11 cellular contexts compared by ENCODE assay signal in the genomic region with DNA sequence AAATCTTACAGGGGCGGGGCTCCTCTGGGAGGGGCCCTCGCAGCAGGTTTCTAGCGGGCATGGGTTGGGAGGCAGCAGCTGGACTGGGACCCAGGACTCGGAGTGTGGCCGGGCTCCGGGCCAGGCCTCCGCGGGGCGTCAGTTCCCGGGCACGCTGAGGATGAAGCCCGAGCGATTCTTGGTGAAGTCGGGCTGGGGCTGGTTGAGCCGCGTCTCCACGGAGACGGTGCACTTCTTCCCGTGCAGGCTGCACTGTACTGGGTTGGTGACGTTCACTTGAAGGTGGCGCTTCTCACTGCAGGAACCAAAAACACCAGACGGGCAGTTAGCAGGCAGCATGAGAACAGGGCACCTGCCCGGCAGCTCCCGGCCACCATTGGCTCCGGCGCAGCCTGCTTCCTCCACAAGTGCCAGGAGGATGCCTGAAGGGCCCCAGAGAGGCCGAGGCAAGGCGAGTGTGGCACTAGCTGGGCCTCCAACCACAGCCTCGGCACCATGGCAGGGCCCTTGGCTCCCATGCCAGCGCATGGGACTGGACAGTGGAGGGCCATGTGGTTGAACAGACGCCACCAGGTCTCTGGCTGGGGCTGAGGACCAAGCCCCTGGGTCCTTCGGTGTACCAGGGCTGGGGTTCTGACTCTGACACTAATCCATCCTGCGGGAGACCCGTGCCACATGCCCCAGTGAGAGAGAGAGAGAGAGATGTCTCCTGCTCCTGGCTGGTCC. TPM values are rescaled to one million over a fixed set of nuclear protein-coding genes. Genes with fewer than 3 reads are reported as not detected.
DNase-seq lines count a peak whose midpoint lies in the region; ATAC-seq and TF ChIP-seq lines count a peak whose summit lies in the region.
"Had no signal": no experiment of that assay in that cellular context is flagged by ENCODE, and none has a peak within 500 bp of the region (broad histone marks: within the 10 kb centered on the region; RNA-seq: fewer than 3 reads in every experiment).

No MANE protein-coding gene starts in this region.

- no peak overlapping the region for H3K4me3 Mint-ChIP-seq in GM23338
- no peak overlapping the region for H3K4me3 Mint-ChIP-seq in activated CD4-positive, alpha-beta T cell treated with anti-CD3 and anti-CD28 coated beads, Interleukin-2, amount 10 ng/mL, durations not matched to agents 24 days and 14 days
- H3K4me3 Mint-ChIP-seq: nephron had no signal

- no peaks in the 10 kb centered on the region; the same call in 2 of the 3 replicates for H3K9me3 Mint-ChIP-seq in GM23338
- no peaks in the 10 kb centered on the region for H3K9me3 Mint-ChIP-seq in activated CD4-positive, alpha-beta T cell treated with anti-CD3 and anti-CD28 coated beads, Interleukin-2, amount 10 ng/mL, durations not matched to agents 24 days and 14 days
- H3K9me3 Mint-ChIP-seq: nephron had no signal

- DNase-seq in DMS153 (lab: John Stamatoyannopoulos, UW) (peak; percentile 29), NCI-H1105 (lab: John Stamatoyannopoulos, UW) (peak; percentile 67), RWPE1 (ENCODE audit: low spot score) (no peak), mesenchymal stem cell (no peak), GM23338 (ENCODE audit: low spot score) (no peak), tibial nerve (ENCODE audit: low spot score in 2 of 2) (no peak)
- DNase-seq in activated CD4-positive, alpha-beta T cell treated with anti-CD3 and anti-CD28 coated beads, Interleukin-2, amount 10 ng/mL, durations not matched to agents 24 days and 14 days: no peak
- DNase-seq: activated CD8-positive, alpha-beta memory T cell treated with anti-CD3 and anti-CD28 coated beads, Interleukin-2, amount 50 U/mL, for 4 hours had no signal

- H3K4me3 ChIP-seq in mesenchymal stem cell (ENCODE audit: insufficient read depth in 1 of 2, low read depth in 1 of 2, low read length in 2 of 2): no peak overlapping the region
- H3K4me3 ChIP-seq in GM23338: no peak overlapping the region
- H3K4me3 ChIP-seq in tibial nerve: no peak overlapping the region

- H3K27me3 Mint-ChIP-seq in GM23338 (ENCODE audit: insufficient read depth, low read depth, poor library complexity): peaks cover 13% of the 10 kb centered on the region
- H3K27me3 Mint-ChIP-seq in activated CD4-positive, alpha-beta T cell treated with anti-CD3 and anti-CD28 coated beads, Interleukin-2, amount 10 ng/mL, durations not matched to agents 24 days and 14 days: no peaks in the 10 kb centered on the region

- CTCF ChIA-PET in RWPE1 (lab: Yijun Ruan, JAX): no interaction called here

- H3K9me3 ChIP-seq in mesenchymal stem cell (ENCODE audit: control insufficient read depth, low read length) (no peaks in the 10 kb centered on the region), tibial nerve (no peaks in the 10 kb centered on the region)

- H3K4me1 Mint-ChIP-seq in GM23338: peaks cover 39% of the 10 kb centered on the region
- H3K4me1 Mint-ChIP-seq in activated CD4-positive, alpha-beta T cell treated with anti-CD3 and anti-CD28 coated beads, Interleukin-2, amount 10 ng/mL, durations not matched to agents 24 days and 14 days: peaks cover 27% of the 10 kb centered on the region

- peaks cover 10% of the 10 kb centered on the region for H3K36me3 Mint-ChIP-seq in GM23338 (ENCODE audit: low read depth)
- H3K36me3 Mint-ChIP-seq in activated CD4-positive, alpha-beta T cell treated with anti-CD3 and anti-CD28 coated beads, Interleukin-2, amount 10 ng/mL, durations not matched to agents 24 days and 14 days (ENCODE audit: low read depth): peaks cover 7% of the 10 kb centered on the region

- H3K9ac ChIP-seq in mesenchymal stem cell (ENCODE audit: low read length): no peak overlapping the region
- H3K9ac ChIP-seq: KMS-11 had no signal

- intact Hi-C loops in activated CD4-positive, alpha-beta T cell treated with anti-CD3 and anti-CD28 coated beads, Interleukin-2, amount 10 ng/mL, durations not matched to agents 24 days and 14 days (cut with micrococcal nuclease): no loop called here

- H3K18ac ChIP-seq in mesenchymal stem cell (ENCODE audit: low read depth in 1 of 2, low read length in 2 of 2): no peak overlapping the region

- H2AK5ac ChIP-seq in mesenchymal stem cell (ENCODE audit: low read length, severe bottlenecking): no peak overlapping the region

- H3K27ac Mint-ChIP-seq in GM23338: no peak overlapping the region
- no peak overlapping the region for H3K27ac Mint-ChIP-seq in activated CD4-positive, alpha-beta T cell treated with anti-CD3 and anti-CD28 coated beads, Interleukin-2, amount 10 ng/mL, durations not matched to agents 24 days and 14 days
- H3K27ac Mint-ChIP-seq: nephron had no signal

- H2AFZ ChIP-seq in mesenchymal stem cell (ENCODE audit: low read depth, low read length) (no peak overlapping the region), GM23338 (no peak overlapping the region)

- peak overlapping the region; percentile 43 for H4K91ac ChIP-seq in mesenchymal stem cell (ENCODE audit: low read length)

- no peak overlapping the region for H3K23ac ChIP-seq in mesenchymal stem cell (ENCODE audit: low read length in 2 of 2)

- no peak overlapping the region for H2BK15ac ChIP-seq in mesenchymal stem cell (ENCODE audit: low read depth, poor library complexity, severe bottlenecking)

- peaks cover 10% of the 10 kb centered on the region for H3K79me2 ChIP-seq in GM23338 (replicated peaks; ENCODE audit: insufficient read depth)

- H3K4me1 ChIP-seq in mesenchymal stem cell (ENCODE audit: control insufficient read depth, insufficient read depth, low read depth, low read length) (peaks cover 51% of the 10 kb centered on the region), GM23338 (ENCODE audit: insufficient read depth) (peaks cover 19% of the 10 kb centered on the region; the same call in 1 of the 2 replicates), tibial nerve (peaks cover 0 to 13% (median 7%) of the 10 kb centered on the region in 4 donors)

- H3K79me1 ChIP-seq in mesenchymal stem cell (replicated peaks; ENCODE audit: low read length, poor library complexity, severe bottlenecking): peaks cover 7% of the 10 kb centered on the region

- H2BK5ac ChIP-seq in mesenchymal stem cell (ENCODE audit: low read depth, low read length, poor library complexity, severe bottlenecking): no peak overlapping the region

- H2BK12ac ChIP-seq in mesenchymal stem cell (ENCODE audit: low read length in 2 of 2): no peak overlapping the region

- no peak for TF ChIP-seq EP300 in tibial nerve (IDR thresholded peaks at IDR 0.05)

- H3K27me3 ChIP-seq in mesenchymal stem cell (ENCODE audit: control insufficient read depth in 1 of 2, insufficient read depth in 1 of 2, low read length in 2 of 2): no peaks in the 10 kb centered on the region
- H3K27me3 ChIP-seq in GM23338 (ENCODE audit: insufficient read depth): no peaks in the 10 kb centered on the region
- no peaks in the 10 kb centered on the region for H3K27me3 ChIP-seq in tibial nerve

- H3K27ac ChIP-seq in RWPE1 (peak overlapping the region; percentile 78; the same call in 1 of the 2 replicates), mesenchymal stem cell (ENCODE audit: low read length, poor library complexity, severe bottlenecking) (no peak overlapping the region), GM23338 (ENCODE audit: low read depth) (no peak overlapping the region), tibial nerve (no peak overlapping the region)
- H3K27ac ChIP-seq: KMS-11 had no signal

- peaks cover 3% of the 10 kb centered on the region; the same call in 1 of the 2 replicates for H4K20me1 ChIP-seq in GM23338 (replicated peaks; ENCODE audit: insufficient read depth)

- no peak for TF ChIP-seq CTCF in RWPE1 (conservative IDR thresholded peaks at IDR 0.05; ENCODE audit: low read depth)
- TF ChIP-seq CTCF in GM23338 (conservative IDR thresholded peaks at IDR 0.05; ENCODE audit: low read depth in 2 of 2): no peak
- no peak for TF ChIP-seq CTCF in tibial nerve (IDR thresholded peaks at IDR 0.05)

- H3K4me2 ChIP-seq in mesenchymal stem cell (ENCODE audit: low read length, poor library complexity, severe bottlenecking) (no peak overlapping the region), GM23338 (no peak overlapping the region)
- H3K4me2 ChIP-seq: KMS-11 had no signal

- 97% methylated on average over 34 of the region's 34 CpGs for WGBS in mesenchymal stem cell
- WGBS in tibial nerve, 2 donors: 85 to 87% methylated on average over 31 to 34 of the region's 34 CpGs

- H2BK120ac ChIP-seq in mesenchymal stem cell (ENCODE audit: low read depth, low read length): no peak overlapping the region

- POLR2A ChIA-PET in RWPE1 (lab: Yijun Ruan, JAX; ENCODE audit: low non-redundant PET): no interaction called here

- H3K9me2 ChIP-seq in GM23338 (ENCODE audit: insufficient read depth): no peaks in the 10 kb centered on the region

- no peaks in the 10 kb centered on the region for H3F3A ChIP-seq in GM23338 (replicated peaks; ENCODE audit: low read depth)

- H3K4ac ChIP-seq in mesenchymal stem cell (ENCODE audit: low read depth in 1 of 2, low read length in 2 of 2): no peak overlapping the region

- no peak overlapping the region for H3K14ac ChIP-seq in mesenchymal stem cell (ENCODE audit: low read length in 2 of 2)

- peaks cover 10 to 17% of the 10 kb centered on the region in 2 experiments for H3K36me3 ChIP-seq in mesenchymal stem cell (ENCODE audit: control insufficient read depth in 1 of 2, insufficient read depth in 2 of 2, low read depth in 1 of 2, low read length in 2 of 2)
- no peaks in the 10 kb centered on the region for H3K36me3 ChIP-seq in GM23338 (ENCODE audit: insufficient read depth)
- H3K36me3 ChIP-seq in tibial nerve: no peaks in the 10 kb centered on the region

- H4K8ac ChIP-seq in mesenchymal stem cell (ENCODE audit: low read length): no peak overlapping the region

- ATAC-seq in GM23338 (no peak), GM18870 (IDR thresholded peaks at IDR 0.05; ENCODE audit: unreplicated experiment) (no peak)

- TF ChIP-seq POLR2A in tibial nerve (IDR thresholded peaks at IDR 0.05): no peak

TF ChIP-seq in GM23338, 12 proteins besides CTCF, POLR2A, EP300 and RAD21 (continues in another document):
- TF ChIP-seq CREB1 (CRISPR knock-in tag; IDR thresholded peaks at IDR 0.05; ENCODE audit: low read depth) (no peak), POLR2AphosphoS5 (IDR thresholded peaks at IDR 0.05; ENCODE audit: low read depth) (no peak), JUNB (IDR thresholded peaks at IDR 0.05; ENCODE audit: unreplicated experiment) (no peak)

RNA-seq across cellular contexts. Expression of a gene that starts 8.0 kb away (rescaled TPM):
- 0.81 TPM for polyA plus RNA-seq in mesenchymal stem cell (2013, experiment 1 of 2)
- 0.99 TPM for polyA plus RNA-seq in mesenchymal stem cell (2013, experiment 2 of 2)
- 8.7 and 11.6 TPM in 2 replicates for total RNA-seq in GM23338 (2014; rRNA removed; shearing (Covaris generic))
- polyA plus RNA-seq in GM23338 (2016; fragmentation: Nextera tagmentation; extraction: Ambion mirVana): 4.0 and 4.1 TPM in 2 replicates
- total RNA-seq in activated CD4-positive, alpha-beta T cell treated with anti-CD3 and anti-CD28 coated beads, Interleukin-2, amount 10 ng/mL, durations not matched to agents 24 days and 14 days: 7.2 and 8.2 TPM in 2 replicates
- 1 to 10 TPM in 2 of 4 donors, under 1 TPM in 2; 0.78 to 1.5 (median 1.0) TPM for total RNA-seq in tibial nerve

RNA-seq across cellular contexts. Expression of a gene that starts 50.5 kb away (rescaled TPM):
- polyA plus RNA-seq in mesenchymal stem cell (2013, experiment 1 of 2): 93.6 TPM
- 101 TPM for polyA plus RNA-seq in mesenchymal stem cell (2013, experiment 2 of 2)
- 132 and 180 TPM in 2 replicates for total RNA-seq in GM23338 (2014; rRNA removed; shearing (Covaris generic))
- polyA plus RNA-seq in GM23338 (2016; fragmentation: Nextera tagmentation; extraction: Ambion mirVana): 360 and 369 TPM in 2 replicates
- total RNA-seq in activated CD4-positive, alpha-beta T cell treated with anti-CD3 and anti-CD28 coated beads, Interleukin-2, amount 10 ng/mL, durations not matched to agents 24 days and 14 days: 217 and 222 TPM in 2 replicates
- total RNA-seq in tibial nerve: 10 to 100 TPM; 37.3 to 48.9 (median 46.8) TPM

Comparison
In these comparisons a context has a peak if more than half of its experiments do, and no peak if none do; other contexts are left out.
1. DNase-seq: peak in DMS153 (single experiment) and NCI-H1105 (single experiment); none in RWPE1 (single experiment), mesenchymal stem cell (single experiment), GM23338 (single experiment), activated CD4-positive, alpha-beta T cell treated with anti-CD3 and anti-CD28 coated beads, Interleukin-2, amount 10 ng/mL, durations not matched to agents 24 days and 14 days (single experiment) and tibial nerve (0 of 2).